ENCODE assay signal across 11 cellular contexts in the genomic region with DNA sequence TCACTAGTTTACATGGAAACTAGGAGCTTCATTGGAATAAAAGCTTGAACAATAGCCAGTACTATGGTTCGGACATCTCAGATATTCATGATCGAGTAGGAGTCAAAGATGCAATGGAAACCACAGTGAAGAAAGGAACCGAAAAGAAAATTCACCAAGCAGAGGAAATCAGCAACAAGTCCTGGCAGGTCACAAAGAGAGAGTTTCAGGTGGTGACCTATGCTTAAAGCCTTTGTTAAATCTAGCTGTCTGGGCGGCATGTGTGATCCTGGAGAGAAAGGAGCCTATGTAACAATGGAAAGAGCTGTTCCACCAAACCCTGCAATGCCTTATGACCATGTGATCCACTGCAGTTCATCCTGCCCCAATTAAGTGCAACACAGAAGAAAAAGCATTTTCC.
DNase-seq lines count a peak whose midpoint lies in the region; ATAC-seq and TF ChIP-seq lines count a peak whose summit lies in the region.
"Had no signal": no experiment of that assay in that cellular context is flagged by ENCODE, and none has a peak within 500 bp of the region (broad histone marks: within the 10 kb centered on the region; RNA-seq: fewer than 3 reads in every experiment).

No MANE protein-coding gene starts in this region.

- BruUV-seq in A673 (replicated peaks; lab: Mats Ljungman, UMichigan), result no TSS peak

- H4K20me1 ChIP-seq in MM.1S (ENCODE audit: insufficient read depth, low read length), result no peaks in the 10 kb centered on the region

- in situ Hi-C loops in GM13976 (cut with MboI; ENCODE audit: low sequenced_read_pairs, unreplicated experiment), result no loop called here

- H3K36me3 ChIP-seq in MM.1S (replicated peaks; ENCODE audit: insufficient read depth, low read length) (no peaks in the 10 kb centered on the region), upper lobe of left lung (no peaks in the 10 kb centered on the region), A673 (ENCODE audit: insufficient read depth, low read length, poor library complexity, severe bottlenecking) (no peaks in the 10 kb centered on the region)
- H3K36me3 ChIP-seq: colonic mucosa had no signal

- no peaks in the 10 kb centered on the region for H3K27me3 ChIP-seq in MM.1S (replicated peaks; ENCODE audit: insufficient read depth, low read length)
- no peaks in the 10 kb centered on the region for H3K27me3 ChIP-seq in upper lobe of left lung
- H3K27me3 ChIP-seq in A673 (replicated peaks; ENCODE audit: insufficient read depth, low read depth, low read length, poor library complexity), result no peaks in the 10 kb centered on the region
- H3K27me3 ChIP-seq: colonic mucosa had no signal

- TF ChIP-seq EP300 in upper lobe of left lung (IDR thresholded peaks at IDR 0.05), result no peak

- H2AFZ ChIP-seq in MM.1S (ENCODE audit: low read length), result peak overlapping the region; percentile 20; the same call in 1 of the 2 replicates

- H3K4me2 ChIP-seq in MM.1S (ENCODE audit: low read depth, low read length), result peak overlapping the region; percentile 63

- peak overlapping the region; percentile 17; the same call in 1 of the 2 replicates for H3K9ac ChIP-seq in MM.1S (ENCODE audit: low read length)

- 73 to 87% methylated on average over 4 of the region's 4 CpGs for WGBS in upper lobe of left lung, 2 donors

- ATAC-seq in GM19468 (IDR thresholded peaks at IDR 0.05; ENCODE audit: extremely low read depth, unreplicated experiment) (peak; percentile 28), HG02938 (IDR thresholded peaks at IDR 0.05; ENCODE audit: unreplicated experiment) (peak; percentile 44), upper lobe of left lung (ENCODE audit: low FRiP score in 2 of 2) (no peak)
- ATAC-seq: natural killer cell had no signal

- no peaks in the 10 kb centered on the region for H3K9me2 ChIP-seq in MM.1S (replicated peaks; ENCODE audit: insufficient read depth, low read length)

- H3K27ac ChIP-seq in MM.1S (ENCODE audit: low read length) (peak overlapping the region; percentile 74), upper lobe of left lung (no peak overlapping the region), A673 (ENCODE audit: low read depth, low read length, poor library complexity, severe bottlenecking) (no peak overlapping the region)
- H3K27ac ChIP-seq: colonic mucosa had no signal

- intact Hi-C loops in A673 (cut with micrococcal nuclease; ENCODE audit: unreplicated experiment), result no loop called here

- peaks cover 28% of the 10 kb centered on the region for H3F3A ChIP-seq in MM.1S (ENCODE audit: insufficient read depth, low read length)

- H3K9me3 ChIP-seq in MM.1S (replicated peaks; ENCODE audit: insufficient read depth, low read length) (no peaks in the 10 kb centered on the region), upper lobe of left lung (no peaks in the 10 kb centered on the region), A673 (ENCODE audit: low read depth, low read length, poor library complexity, severe bottlenecking) (no peaks in the 10 kb centered on the region)
- H3K9me3 ChIP-seq: colonic mucosa had no signal

- peak; percentile 32 for DNase-seq in GM13976 (ENCODE audit: low spot score)
- DNase-seq in MM.1S, result peak; percentile 72
- no peak for DNase-seq in middle frontal gyrus (ENCODE audit: extremely low spot score, low spot score)
- no peak for DNase-seq in mesenteric fat pad (ENCODE audit: low spot score)
- no peak for DNase-seq in upper lobe of left lung
- no peak for DNase-seq in A673 (ENCODE audit: low spot score)
- DNase-seq: colonic mucosa, natural killer cell, NCI-H2107 had no signal

- no peak for TF ChIP-seq POLR2A in upper lobe of left lung (IDR thresholded peaks at IDR 0.05)

- TF ChIP-seq CTCF in GM13976 (IDR thresholded peaks at IDR 0.05; ENCODE audit: borderline replicate concordance, control extremely low read depth, extremely low read depth, insufficient read depth, missing control alignments) (no peak), MM.1S (IDR thresholded peaks at IDR 0.05; ENCODE audit: low read length) (no peak), upper lobe of left lung (IDR thresholded peaks at IDR 0.05) (no peak), A673 (conservative IDR thresholded peaks at IDR 0.05; ENCODE audit: low read depth, low read length) (no peak)

- H3K4me1 ChIP-seq in MM.1S (ENCODE audit: low read length) (peaks cover 48% of the 10 kb centered on the region), upper lobe of left lung (peaks cover 0 to 7% (median 0%) of the 10 kb centered on the region in 4 donors), A673 (ENCODE audit: insufficient read depth, low read length, poor library complexity, severe bottlenecking) (no peaks in the 10 kb centered on the region)
- H3K4me1 ChIP-seq: colonic mucosa had no signal

- CTCF ChIA-PET in A673 (lab: Charles Lee), result no interaction called here

- peak overlapping the region; percentile 6; the same call in 1 of the 2 replicates for H3K4me3 ChIP-seq in MM.1S (ENCODE audit: low read length)
- no peak overlapping the region for H3K4me3 ChIP-seq in upper lobe of left lung
- no peak overlapping the region for H3K4me3 ChIP-seq in A673 (ENCODE audit: low read depth, low read length, poor library complexity, severe bottlenecking)
- H3K4me3 ChIP-seq: colonic mucosa had no signal

- POLR2A ChIA-PET in A673 (lab: Charles Lee; ENCODE audit: low non-redundant PET), result no interaction called here

- H3K79me2 ChIP-seq in MM.1S (ENCODE audit: low read length), result no peaks in the 10 kb centered on the region

Comparison
In these comparisons a context has a peak if more than half of its experiments do, and no peak if none do; other contexts are left out.
1. DNase-seq: peak in GM13976 (single experiment) and MM.1S (single experiment); none in middle frontal gyrus (single experiment), mesenteric fat pad (single experiment), upper lobe of left lung (0 of 2) and A673 (single experiment).
2. ATAC-seq: peak in GM19468 (single experiment) and HG02938 (single experiment); none in upper lobe of left lung (0 of 2).